Comparison of ENCODE assay signal across 1 cellular context in the genomic region with DNA sequence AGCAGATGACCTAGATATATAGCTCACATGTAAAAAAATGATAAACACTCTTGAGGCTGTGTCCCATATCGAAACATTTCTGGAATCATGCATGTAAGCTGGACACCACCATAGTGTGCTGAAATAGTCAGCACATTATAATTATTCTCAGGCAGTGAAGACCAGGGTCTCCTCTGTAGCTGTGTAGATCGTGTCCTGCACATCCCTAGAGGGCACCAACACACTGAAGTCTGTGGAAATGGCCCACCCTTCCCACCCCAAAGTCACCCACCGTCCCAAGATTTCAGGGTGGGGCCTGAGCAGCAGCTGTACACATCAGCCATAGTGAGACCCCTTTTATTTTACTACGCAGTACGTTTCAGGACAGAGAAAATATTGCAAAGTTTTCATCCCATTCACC.
TF ChIP-seq lines count a peak whose summit lies in the region.

No MANE protein-coding gene starts in this region.

TF ChIP-seq in GM12878, 131 proteins besides CTCF, POLR2A, EP300 and RAD21:
- TF ChIP-seq CBX5 (IDR thresholded peaks at IDR 0.05; ENCODE audit: low read depth), result no peak
- TF ChIP-seq ETV6 (conservative IDR thresholded peaks at IDR 0.05 in 1 of 2, IDR thresholded peaks at IDR 0.05 in 1 of 2; ENCODE audit: borderline replicate concordance in 1 of 2, low read depth in 1 of 2), result no peak
- no peak for TF ChIP-seq BHLHE40 (IDR thresholded peaks at IDR 0.05; ENCODE audit: borderline replicate concordance in 1 of 2, low read depth in 2 of 2, low read length in 1 of 2)
- TF ChIP-seq, protein P1, sequence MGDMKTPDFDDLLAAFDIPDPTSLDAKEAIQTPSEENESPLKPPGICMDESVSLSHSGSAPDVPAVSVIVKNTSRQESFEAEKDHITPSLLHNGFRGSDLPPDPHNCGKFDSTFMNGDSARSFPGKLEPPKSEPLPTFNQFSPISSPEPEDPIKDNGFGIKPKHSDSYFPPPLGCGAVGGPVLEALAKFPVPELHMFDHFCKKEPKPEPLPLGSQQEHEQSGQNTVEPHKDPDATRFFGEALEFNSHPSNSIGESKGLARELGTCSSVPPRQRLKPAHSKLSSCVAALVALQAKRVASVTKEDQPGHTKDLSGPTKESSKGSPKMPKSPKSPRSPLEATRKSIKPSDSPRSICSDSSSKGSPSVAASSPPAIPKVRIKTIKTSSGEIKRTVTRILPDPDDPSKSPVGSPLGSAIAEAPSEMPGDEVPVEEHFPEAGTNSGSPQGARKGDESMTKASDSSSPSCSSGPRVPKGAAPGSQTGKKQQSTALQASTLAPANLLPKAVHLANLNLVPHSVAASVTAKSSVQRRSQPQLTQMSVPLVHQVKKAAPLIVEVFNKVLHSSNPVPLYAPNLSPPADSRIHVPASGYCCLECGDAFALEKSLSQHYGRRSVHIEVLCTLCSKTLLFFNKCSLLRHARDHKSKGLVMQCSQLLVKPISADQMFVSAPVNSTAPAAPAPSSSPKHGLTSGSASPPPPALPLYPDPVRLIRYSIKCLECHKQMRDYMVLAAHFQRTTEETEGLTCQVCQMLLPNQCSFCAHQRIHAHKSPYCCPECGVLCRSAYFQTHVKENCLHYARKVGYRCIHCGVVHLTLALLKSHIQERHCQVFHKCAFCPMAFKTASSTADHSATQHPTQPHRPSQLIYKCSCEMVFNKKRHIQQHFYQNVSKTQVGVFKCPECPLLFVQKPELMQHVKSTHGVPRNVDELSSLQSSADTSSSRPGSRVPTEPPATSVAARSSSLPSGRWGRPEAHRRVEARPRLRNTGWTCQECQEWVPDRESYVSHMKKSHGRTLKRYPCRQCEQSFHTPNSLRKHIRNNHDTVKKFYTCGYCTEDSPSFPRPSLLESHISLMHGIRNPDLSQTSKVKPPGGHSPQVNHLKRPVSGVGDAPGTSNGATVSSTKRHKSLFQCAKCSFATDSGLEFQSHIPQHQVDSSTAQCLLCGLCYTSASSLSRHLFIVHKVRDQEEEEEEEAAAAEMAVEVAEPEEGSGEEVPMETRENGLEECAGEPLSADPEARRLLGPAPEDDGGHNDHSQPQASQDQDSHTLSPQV (IDR thresholded peaks at IDR 0.05), result no peak
- no peak for TF ChIP-seq IKZF2 (IDR thresholded peaks at IDR 0.05)
- no peak for TF ChIP-seq SMAD5 (IDR thresholded peaks at IDR 0.05; ENCODE audit: low read depth)
- TF ChIP-seq NFXL1 (IDR thresholded peaks at IDR 0.05; ENCODE audit: borderline replicate concordance), result no peak
- TF ChIP-seq, protein P2, sequence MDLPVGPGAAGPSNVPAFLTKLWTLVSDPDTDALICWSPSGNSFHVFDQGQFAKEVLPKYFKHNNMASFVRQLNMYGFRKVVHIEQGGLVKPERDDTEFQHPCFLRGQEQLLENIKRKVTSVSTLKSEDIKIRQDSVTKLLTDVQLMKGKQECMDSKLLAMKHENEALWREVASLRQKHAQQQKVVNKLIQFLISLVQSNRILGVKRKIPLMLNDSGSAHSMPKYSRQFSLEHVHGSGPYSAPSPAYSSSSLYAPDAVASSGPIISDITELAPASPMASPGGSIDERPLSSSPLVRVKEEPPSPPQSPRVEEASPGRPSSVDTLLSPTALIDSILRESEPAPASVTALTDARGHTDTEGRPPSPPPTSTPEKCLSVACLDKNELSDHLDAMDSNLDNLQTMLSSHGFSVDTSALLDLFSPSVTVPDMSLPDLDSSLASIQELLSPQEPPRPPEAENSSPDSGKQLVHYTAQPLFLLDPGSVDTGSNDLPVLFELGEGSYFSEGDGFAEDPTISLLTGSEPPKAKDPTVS (IDR thresholded peaks at IDR 0.05; ENCODE audit: low read depth, low read length), result no peak
- TF ChIP-seq TCF12 (IDR thresholded peaks at IDR 0.05; ENCODE audit: low read depth, low read length), result no peak
